14 cellular contexts compared by ENCODE assay signal in the genomic region with DNA sequence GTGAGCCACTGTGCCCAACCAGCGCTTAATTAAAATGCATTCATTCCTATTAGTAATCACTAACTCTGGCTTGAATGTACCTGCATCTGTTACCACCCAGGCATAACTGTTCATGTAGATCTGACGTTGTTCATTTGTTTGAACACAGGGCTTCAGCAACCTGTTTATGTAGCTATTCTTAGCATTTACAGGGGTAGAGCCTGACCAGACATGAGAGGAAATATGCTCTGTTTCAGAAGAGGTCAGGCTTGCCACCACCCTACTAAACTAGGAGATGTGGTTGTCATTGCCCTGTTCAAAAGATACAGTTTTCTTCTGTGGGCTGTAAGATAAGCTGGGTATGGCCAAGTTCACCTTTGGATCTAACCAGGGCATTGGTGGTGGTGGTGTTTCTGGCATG. TPM values are rescaled to one million over a fixed set of nuclear protein-coding genes. Genes with fewer than 3 reads are reported as not detected.
DNase-seq lines count a peak whose midpoint lies in the region; ATAC-seq, FAIRE-seq and TF ChIP-seq lines count a peak whose summit lies in the region.
"Had no signal": no experiment of that assay in that cellular context is flagged by ENCODE, and none has a peak within 500 bp of the region (broad histone marks: within the 10 kb centered on the region; RNA-seq: fewer than 3 reads in every experiment).

No MANE protein-coding gene starts in this region.

- H3K9me3 Mint-ChIP-seq in CD8-positive, alpha-beta T cell, result no peaks in the 10 kb centered on the region
- H3K9me3 Mint-ChIP-seq in activated CD4-positive, alpha-beta T cell treated with anti-CD3 and anti-CD28 coated beads, Interleukin-2, amount 10 ng/mL, durations not matched to agents 24 days and 14 days, result no peaks in the 10 kb centered on the region

- POLR2A ChIA-PET in CD8-positive, alpha-beta T cell (lab: Charles Lee), result interaction anchor here (1.0 to 1.6 kb wide), 2 partner anchors 16 to 20 kb away, joined by 3 to 4 read pairs; no protein-coding TSS in a partner anchor

- no peak for FAIRE-seq in H54 (lab: Jason Lieb, UNC)

- TF ChIP-seq POLR2A in Peyer's patch (IDR thresholded peaks at IDR 0.05), result no peak
- no peak for TF ChIP-seq POLR2A in H54 (IDR thresholded peaks at IDR 0.05; ENCODE audit: low read depth, low read length)

- no peak overlapping the region for H3K27ac ChIP-seq in CD8-positive, alpha-beta T cell (ENCODE audit: low read depth, low read length)
- peak overlapping the region in 3 of 4 donors; percentile 4 to 88 (median 86) for H3K27ac ChIP-seq in Peyer's patch

- no peak for DNase-seq in CD8-positive, alpha-beta T cell
- peak in 2 of 3 donors; percentile 61 to 70 for DNase-seq in Peyer's patch
- no peak for DNase-seq in hepatic stellate cell (ENCODE audit: low spot score)
- DNase-seq in H54 (ENCODE audit: insufficient read length, low spot score), result no peak
- DNase-seq in activated CD4-positive, alpha-beta T cell treated with anti-CD3 and anti-CD28 coated beads, Interleukin-2, amount 10 ng/mL, durations not matched to agents 24 days and 14 days, result no peak
- DNase-seq in HuH-7.5 (ENCODE audit: low spot score), result no peak
- DNase-seq: activated CD8-positive, alpha-beta memory T cell treated with anti-CD3 and anti-CD28 coated beads, Interleukin-2, amount 50 U/mL, for 48 hours; C1 segment of cervical spinal cord; colonic mucosa; NCI-H2227 treated with DMSO at 0.1 percent for 48 hours; substantia nigra; SW 1271 had no signal

- CTCF ChIA-PET in CD8-positive, alpha-beta T cell (lab: Charles Lee), result interaction anchor here (2.5 to 3.3 kb wide), 2 partner anchors 17 to 144 kb away, joined by 10 to 13 read pairs; no protein-coding TSS in a partner anchor

- H3K27me3 Mint-ChIP-seq in CD8-positive, alpha-beta T cell (ENCODE audit: low read depth), result no peaks in the 10 kb centered on the region
- H3K27me3 Mint-ChIP-seq in activated CD4-positive, alpha-beta T cell treated with anti-CD3 and anti-CD28 coated beads, Interleukin-2, amount 10 ng/mL, durations not matched to agents 24 days and 14 days, result no peaks in the 10 kb centered on the region

- no peaks in the 10 kb centered on the region for H3K9me3 ChIP-seq in CD8-positive, alpha-beta T cell (ENCODE audit: low read length)
- no peaks in the 10 kb centered on the region for H3K9me3 ChIP-seq in Peyer's patch
- H3K9me3 ChIP-seq: colonic mucosa had no signal

- H3K4me3 ChIP-seq in CD8-positive, alpha-beta T cell (ENCODE audit: low read depth, low read length), result no peak overlapping the region
- H3K4me3 ChIP-seq in Peyer's patch, result no peak overlapping the region
- H3K4me3 ChIP-seq: colonic mucosa had no signal

- no peaks in the 10 kb centered on the region for H3K36me3 ChIP-seq in CD8-positive, alpha-beta T cell (ENCODE audit: insufficient read depth, low read length)
- no peaks in the 10 kb centered on the region for H3K36me3 ChIP-seq in Peyer's patch
- H3K36me3 ChIP-seq: colonic mucosa had no signal

- peak overlapping the region; percentile 16 for H3K4me3 Mint-ChIP-seq in CD8-positive, alpha-beta T cell
- no peak overlapping the region for H3K4me3 Mint-ChIP-seq in activated CD4-positive, alpha-beta T cell treated with anti-CD3 and anti-CD28 coated beads, Interleukin-2, amount 10 ng/mL, durations not matched to agents 24 days and 14 days

- H3K27ac Mint-ChIP-seq in CD8-positive, alpha-beta T cell, result peak overlapping the region; percentile 79
- H3K27ac Mint-ChIP-seq in activated CD4-positive, alpha-beta T cell treated with anti-CD3 and anti-CD28 coated beads, Interleukin-2, amount 10 ng/mL, durations not matched to agents 24 days and 14 days, result no peak overlapping the region

- peaks cover 77% of the 10 kb centered on the region for H3K4me1 Mint-ChIP-seq in CD8-positive, alpha-beta T cell (ENCODE audit: low read depth)
- H3K4me1 Mint-ChIP-seq in activated CD4-positive, alpha-beta T cell treated with anti-CD3 and anti-CD28 coated beads, Interleukin-2, amount 10 ng/mL, durations not matched to agents 24 days and 14 days, result peaks cover 44% of the 10 kb centered on the region

- no peak for TF ChIP-seq CTCF in CD8-positive, alpha-beta T cell (IDR thresholded peaks at IDR 0.05)
- no peak for TF ChIP-seq CTCF in Peyer's patch (IDR thresholded peaks at IDR 0.05)

- H3K4me1 ChIP-seq in CD8-positive, alpha-beta T cell (ENCODE audit: insufficient read depth, low read length), result peaks cover 61% of the 10 kb centered on the region
- H3K4me1 ChIP-seq in Peyer's patch, result peaks cover 0 to 46% (median 27%) of the 10 kb centered on the region in 4 donors

- no peaks in the 10 kb centered on the region for H3K27me3 ChIP-seq in CD8-positive, alpha-beta T cell (ENCODE audit: insufficient read depth, low read length)
- no peaks in the 10 kb centered on the region for H3K27me3 ChIP-seq in Peyer's patch
- H3K27me3 ChIP-seq: colonic mucosa had no signal

- ATAC-seq in CD8-positive, alpha-beta T cell, result no peak
- ATAC-seq in GM19395 (IDR thresholded peaks at IDR 0.05; ENCODE audit: unreplicated experiment) (peak; percentile 49), HG02981 (IDR thresholded peaks at IDR 0.05; ENCODE audit: unreplicated experiment) (peak; percentile 33)

- intact Hi-C loops in CD8-positive, alpha-beta T cell (cut with DNase I, micrococcal nuclease), result loop anchor here in 1 of 2 experiments (2.0 kb wide), 1 partner anchor 14 kb away; no protein-coding TSS in a partner anchor
- intact Hi-C loops in activated CD4-positive, alpha-beta T cell treated with anti-CD3 and anti-CD28 coated beads, Interleukin-2, amount 10 ng/mL, durations not matched to agents 24 days and 14 days (cut with micrococcal nuclease), result no loop called here

- peaks cover 8% of the 10 kb centered on the region for H3K36me3 Mint-ChIP-seq in CD8-positive, alpha-beta T cell
- peaks cover 8% of the 10 kb centered on the region for H3K36me3 Mint-ChIP-seq in activated CD4-positive, alpha-beta T cell treated with anti-CD3 and anti-CD28 coated beads, Interleukin-2, amount 10 ng/mL, durations not matched to agents 24 days and 14 days (ENCODE audit: low read depth)

RNA-seq across cellular contexts. Expression of gene MGAT5, which starts 8.8 kb away (rescaled TPM):
- total RNA-seq in CD8-positive, alpha-beta T cell, result 10 to 100 TPM; 49.6 to 52.9 TPM
- 100 to 1,000 TPM; 106 to 182 (median 117) TPM for total RNA-seq in Peyer's patch
- total RNA-seq in activated CD4-positive, alpha-beta T cell treated with anti-CD3 and anti-CD28 coated beads, Interleukin-2, amount 10 ng/mL, durations not matched to agents 24 days and 14 days, result 23.7 and 25.7 TPM in 2 replicates

Comparison
In these comparisons a context has a peak if more than half of its experiments do, and no peak if none do; other contexts are left out.
1. DNase-seq: peak in Peyer's patch (2 of 3); none in CD8-positive, alpha-beta T cell (0 of 7), hepatic stellate cell (single experiment), H54 (single experiment), activated CD4-positive, alpha-beta T cell treated with anti-CD3 and anti-CD28 coated beads, Interleukin-2, amount 10 ng/mL, durations not matched to agents 24 days and 14 days (single experiment) and HuH-7.5 (single experiment).